ENCODE assay signal across 1 cellular context in genomic region chr11:62787005-62787759, GRCh38.
TF ChIP-seq lines count a peak whose summit lies in the region.

Gene TMEM179B, plus strand, starts transcription at chr11:62787402. Its CDS starts 30 bp downstream, at chr11:62787432.

TF ChIP-seq in HEK293, 187 proteins besides CTCF, POLR2A, EP300 and RAD21 (continued from another document and continues in another):
- TF ChIP-seq, protein P1, sequence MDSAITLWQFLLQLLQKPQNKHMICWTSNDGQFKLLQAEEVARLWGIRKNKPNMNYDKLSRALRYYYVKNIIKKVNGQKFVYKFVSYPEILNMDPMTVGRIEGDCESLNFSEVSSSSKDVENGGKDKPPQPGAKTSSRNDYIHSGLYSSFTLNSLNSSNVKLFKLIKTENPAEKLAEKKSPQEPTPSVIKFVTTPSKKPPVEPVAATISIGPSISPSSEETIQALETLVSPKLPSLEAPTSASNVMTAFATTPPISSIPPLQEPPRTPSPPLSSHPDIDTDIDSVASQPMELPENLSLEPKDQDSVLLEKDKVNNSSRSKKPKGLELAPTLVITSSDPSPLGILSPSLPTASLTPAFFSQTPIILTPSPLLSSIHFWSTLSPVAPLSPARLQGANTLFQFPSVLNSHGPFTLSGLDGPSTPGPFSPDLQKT (IDR thresholded peaks at IDR 0.05; ENCODE audit: borderline replicate concordance, low read depth, low read length) = no peak
- peak; percentile 53; the same call in 1 of the 2 replicates for TF ChIP-seq HIC1 (tag by site-specific recombination; IDR thresholded peaks at IDR 0.05)
- TF ChIP-seq ZNF707 (tag by site-specific recombination; IDR thresholded peaks at IDR 0.05) = no peak
- no peak for TF ChIP-seq ZNF404 (tag by site-specific recombination; IDR thresholded peaks at IDR 0.05)
- TF ChIP-seq ZNF624 (tag by site-specific recombination; IDR thresholded peaks at IDR 0.05) = no peak
- TF ChIP-seq, protein P2, sequence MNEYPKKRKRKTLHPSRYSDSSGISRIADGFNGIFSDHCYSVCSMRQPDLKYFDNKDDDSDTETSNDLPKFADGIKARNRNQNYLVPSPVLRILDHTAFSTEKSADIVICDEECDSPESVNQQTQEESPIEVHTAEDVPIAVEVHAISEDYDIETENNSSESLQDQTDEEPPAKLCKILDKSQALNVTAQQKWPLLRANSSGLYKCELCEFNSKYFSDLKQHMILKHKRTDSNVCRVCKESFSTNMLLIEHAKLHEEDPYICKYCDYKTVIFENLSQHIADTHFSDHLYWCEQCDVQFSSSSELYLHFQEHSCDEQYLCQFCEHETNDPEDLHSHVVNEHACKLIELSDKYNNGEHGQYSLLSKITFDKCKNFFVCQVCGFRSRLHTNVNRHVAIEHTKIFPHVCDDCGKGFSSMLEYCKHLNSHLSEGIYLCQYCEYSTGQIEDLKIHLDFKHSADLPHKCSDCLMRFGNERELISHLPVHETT (tag by site-specific recombination; IDR thresholded peaks at IDR 0.05) = no peak; the same call in 1 of the 2 replicates
- TF ChIP-seq OSR2 (tag by site-specific recombination; IDR thresholded peaks at IDR 0.05) = no peak
- no peak for TF ChIP-seq ZNF670 (tag by site-specific recombination; IDR thresholded peaks at IDR 0.05; ENCODE audit: low read depth)
- TF ChIP-seq ZNF664 (tag by site-specific recombination; IDR thresholded peaks at IDR 0.05) = no peak
- TF ChIP-seq YY2 (tag by site-specific recombination; IDR thresholded peaks at IDR 0.05) = peak; percentile 84
- TF ChIP-seq, protein P3, sequence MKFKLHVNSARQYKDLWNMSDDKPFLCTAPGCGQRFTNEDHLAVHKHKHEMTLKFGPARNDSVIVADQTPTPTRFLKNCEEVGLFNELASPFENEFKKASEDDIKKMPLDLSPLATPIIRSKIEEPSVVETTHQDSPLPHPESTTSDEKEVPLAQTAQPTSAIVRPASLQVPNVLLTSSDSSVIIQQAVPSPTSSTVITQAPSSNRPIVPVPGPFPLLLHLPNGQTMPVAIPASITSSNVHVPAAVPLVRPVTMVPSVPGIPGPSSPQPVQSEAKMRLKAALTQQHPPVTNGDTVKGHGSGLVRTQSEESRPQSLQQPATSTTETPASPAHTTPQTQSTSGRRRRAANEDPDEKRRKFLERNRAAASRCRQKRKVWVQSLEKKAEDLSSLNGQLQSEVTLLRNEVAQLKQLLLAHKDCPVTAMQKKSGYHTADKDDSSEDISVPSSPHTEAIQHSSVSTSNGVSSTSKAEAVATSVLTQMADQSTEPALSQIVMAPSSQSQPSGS (tag by site-specific recombination; IDR thresholded peaks at IDR 0.05; ENCODE audit: low read depth) = peak; percentile 74
- no peak for TF ChIP-seq SCRT2 (tag by site-specific recombination; IDR thresholded peaks at IDR 0.05)
- no peak for TF ChIP-seq ZNF513 (tag by site-specific recombination; IDR thresholded peaks at IDR 0.05)
- TF ChIP-seq KLF8 (tag by site-specific recombination; IDR thresholded peaks at IDR 0.05) = peak; percentile 72
- no peak for TF ChIP-seq ZNF366 (tag by site-specific recombination; conservative IDR thresholded peaks at IDR 0.05)
- TF ChIP-seq GFI1B (tag by site-specific recombination; IDR thresholded peaks at IDR 0.05) = no peak
- TF ChIP-seq ZNF169 (tag by site-specific recombination; IDR thresholded peaks at IDR 0.05) = no peak
- peak; percentile 65 for TF ChIP-seq ZNF629 (tag by site-specific recombination; IDR thresholded peaks at IDR 0.05)
- TF ChIP-seq PRDM10 (tag by site-specific recombination; IDR thresholded peaks at IDR 0.05) = peak; percentile 28; the same call in 1 of the 2 replicates
- no peak for TF ChIP-seq ZNF76 (tag by site-specific recombination; IDR thresholded peaks at IDR 0.05; ENCODE audit: borderline replicate concordance, low read depth)
- TF ChIP-seq ZNF560 (tag by site-specific recombination; IDR thresholded peaks at IDR 0.05; ENCODE audit: borderline replicate concordance) = no peak
- no peak for TF ChIP-seq ZNF768 (tag by site-specific recombination; IDR thresholded peaks at IDR 0.05)
- TF ChIP-seq, protein P4, sequence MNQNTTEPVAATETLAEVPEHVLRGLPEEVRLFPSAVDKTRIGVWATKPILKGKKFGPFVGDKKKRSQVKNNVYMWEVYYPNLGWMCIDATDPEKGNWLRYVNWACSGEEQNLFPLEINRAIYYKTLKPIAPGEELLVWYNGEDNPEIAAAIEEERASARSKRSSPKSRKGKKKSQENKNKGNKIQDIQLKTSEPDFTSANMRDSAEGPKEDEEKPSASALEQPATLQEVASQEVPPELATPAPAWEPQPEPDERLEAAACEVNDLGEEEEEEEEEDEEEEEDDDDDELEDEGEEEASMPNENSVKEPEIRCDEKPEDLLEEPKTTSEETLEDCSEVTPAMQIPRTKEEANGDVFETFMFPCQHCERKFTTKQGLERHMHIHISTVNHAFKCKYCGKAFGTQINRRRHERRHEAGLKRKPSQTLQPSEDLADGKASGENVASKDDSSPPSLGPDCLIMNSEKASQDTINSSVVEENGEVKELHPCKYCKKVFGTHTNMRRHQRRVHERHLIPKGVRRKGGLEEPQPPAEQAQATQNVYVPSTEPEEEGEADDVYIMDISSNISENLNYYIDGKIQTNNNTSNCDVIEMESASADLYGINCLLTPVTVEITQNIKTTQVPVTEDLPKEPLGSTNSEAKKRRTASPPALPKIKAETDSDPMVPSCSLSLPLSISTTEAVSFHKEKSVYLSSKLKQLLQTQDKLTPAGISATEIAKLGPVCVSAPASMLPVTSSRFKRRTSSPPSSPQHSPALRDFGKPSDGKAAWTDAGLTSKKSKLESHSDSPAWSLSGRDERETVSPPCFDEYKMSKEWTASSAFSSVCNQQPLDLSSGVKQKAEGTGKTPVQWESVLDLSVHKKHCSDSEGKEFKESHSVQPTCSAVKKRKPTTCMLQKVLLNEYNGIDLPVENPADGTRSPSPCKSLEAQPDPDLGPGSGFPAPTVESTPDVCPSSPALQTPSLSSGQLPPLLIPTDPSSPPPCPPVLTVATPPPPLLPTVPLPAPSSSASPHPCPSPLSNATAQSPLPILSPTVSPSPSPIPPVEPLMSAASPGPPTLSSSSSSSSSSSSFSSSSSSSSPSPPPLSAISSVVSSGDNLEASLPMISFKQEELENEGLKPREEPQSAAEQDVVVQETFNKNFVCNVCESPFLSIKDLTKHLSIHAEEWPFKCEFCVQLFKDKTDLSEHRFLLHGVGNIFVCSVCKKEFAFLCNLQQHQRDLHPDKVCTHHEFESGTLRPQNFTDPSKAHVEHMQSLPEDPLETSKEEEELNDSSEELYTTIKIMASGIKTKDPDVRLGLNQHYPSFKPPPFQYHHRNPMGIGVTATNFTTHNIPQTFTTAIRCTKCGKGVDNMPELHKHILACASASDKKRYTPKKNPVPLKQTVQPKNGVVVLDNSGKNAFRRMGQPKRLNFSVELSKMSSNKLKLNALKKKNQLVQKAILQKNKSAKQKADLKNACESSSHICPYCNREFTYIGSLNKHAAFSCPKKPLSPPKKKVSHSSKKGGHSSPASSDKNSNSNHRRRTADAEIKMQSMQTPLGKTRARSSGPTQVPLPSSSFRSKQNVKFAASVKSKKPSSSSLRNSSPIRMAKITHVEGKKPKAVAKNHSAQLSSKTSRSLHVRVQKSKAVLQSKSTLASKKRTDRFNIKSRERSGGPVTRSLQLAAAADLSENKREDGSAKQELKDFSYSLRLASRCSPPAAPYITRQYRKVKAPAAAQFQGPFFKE (tag by site-specific recombination; IDR thresholded peaks at IDR 0.05; ENCODE audit: borderline replicate concordance) = no peak
- TF ChIP-seq ZNF16 (tag by site-specific recombination; IDR thresholded peaks at IDR 0.05; ENCODE audit: low read depth) = no peak
- no peak for TF ChIP-seq ZNF274 (IDR thresholded peaks at IDR 0.05; ENCODE audit: low read length)
- no peak for TF ChIP-seq ZNF274 (tag by site-specific recombination; IDR thresholded peaks at IDR 0.05; ENCODE audit: borderline replicate concordance)
- TF ChIP-seq ZNF530 (tag by site-specific recombination; IDR thresholded peaks at IDR 0.05; ENCODE audit: low read depth) = no peak
- no peak for TF ChIP-seq ZNF324 (tag by site-specific recombination; IDR thresholded peaks at IDR 0.05)
- TF ChIP-seq ZNF280D (tag by site-specific recombination; IDR thresholded peaks at IDR 0.05) = no peak
- TF ChIP-seq ZFP41 (tag by site-specific recombination; IDR thresholded peaks at IDR 0.05; ENCODE audit: borderline replicate concordance) = no peak
- TF ChIP-seq ZNF266 (tag by site-specific recombination; IDR thresholded peaks at IDR 0.05; ENCODE audit: low read depth) = no peak
- no peak for TF ChIP-seq HOXA7 (CRISPR knock-in tag; IDR thresholded peaks at IDR 0.05; ENCODE audit: borderline replicate concordance)
- TF ChIP-seq, protein P5, sequence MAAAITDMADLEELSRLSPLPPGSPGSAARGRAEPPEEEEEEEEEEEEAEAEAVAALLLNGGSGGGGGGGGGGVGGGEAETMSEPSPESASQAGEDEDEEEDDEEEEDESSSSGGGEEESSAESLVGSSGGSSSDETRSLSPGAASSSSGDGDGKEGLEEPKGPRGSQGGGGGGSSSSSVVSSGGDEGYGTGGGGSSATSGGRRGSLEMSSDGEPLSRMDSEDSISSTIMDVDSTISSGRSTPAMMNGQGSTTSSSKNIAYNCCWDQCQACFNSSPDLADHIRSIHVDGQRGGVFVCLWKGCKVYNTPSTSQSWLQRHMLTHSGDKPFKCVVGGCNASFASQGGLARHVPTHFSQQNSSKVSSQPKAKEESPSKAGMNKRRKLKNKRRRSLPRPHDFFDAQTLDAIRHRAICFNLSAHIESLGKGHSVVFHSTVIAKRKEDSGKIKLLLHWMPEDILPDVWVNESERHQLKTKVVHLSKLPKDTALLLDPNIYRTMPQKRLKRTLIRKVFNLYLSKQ (tag by site-specific recombination; IDR thresholded peaks at IDR 0.05; ENCODE audit: borderline replicate concordance) = no peak
- no peak for TF ChIP-seq TRIM28 (IDR thresholded peaks at IDR 0.05; ENCODE audit: borderline replicate concordance, low read length)
- no peak for TF ChIP-seq ZNF433 (tag by site-specific recombination; IDR thresholded peaks at IDR 0.05; ENCODE audit: low read depth)
- no peak for TF ChIP-seq KLF16 (tag by site-specific recombination; IDR thresholded peaks at IDR 0.05)
